1 cellular context compared by ENCODE assay signal in the genomic region with DNA sequence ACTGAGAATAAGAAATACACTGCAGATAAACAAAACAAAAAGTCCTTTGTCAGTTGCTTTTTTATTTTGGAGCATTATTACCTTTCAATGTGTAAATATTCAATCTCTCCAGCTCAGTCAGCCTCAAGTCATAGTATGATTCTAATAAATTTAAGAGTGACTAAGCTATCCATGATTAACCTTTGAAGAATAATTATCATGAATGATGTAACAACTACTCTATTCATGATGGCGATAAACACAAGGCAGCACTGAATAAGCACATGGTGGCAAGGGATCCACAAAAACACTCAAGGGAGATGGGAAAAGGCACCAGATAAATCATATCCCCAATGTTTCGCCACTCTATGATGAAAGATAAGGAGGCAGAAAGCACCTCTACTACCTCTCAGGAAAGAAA.
TF ChIP-seq lines count a peak whose summit lies in the region.

No MANE protein-coding gene starts in this region.

TF ChIP-seq in GM23338, 12 proteins besides CTCF, POLR2A, EP300 and RAD21:
- TF ChIP-seq REST (IDR thresholded peaks at IDR 0.05; ENCODE audit: unreplicated experiment) = no peak
- TF ChIP-seq EZH2phosphoT487 (IDR thresholded peaks at IDR 0.05; ENCODE audit: unreplicated experiment) = no peak
- TF ChIP-seq ZNF114 (CRISPR knock-in tag; IDR thresholded peaks at IDR 0.05) = no peak
- TF ChIP-seq NANOG (IDR thresholded peaks at IDR 0.05; ENCODE audit: borderline replicate concordance) = no peak
- TF ChIP-seq EZH2 (IDR thresholded peaks at IDR 0.05; ENCODE audit: low read depth, unreplicated experiment) = no peak
- TF ChIP-seq CREB1 (CRISPR knock-in tag; IDR thresholded peaks at IDR 0.05; ENCODE audit: low read depth) = no peak
- TF ChIP-seq STAT1 (IDR thresholded peaks at IDR 0.05; ENCODE audit: unreplicated experiment) = no peak
- no peak for TF ChIP-seq ETS1 (IDR thresholded peaks at IDR 0.05)
- TF ChIP-seq, protein P1, sequence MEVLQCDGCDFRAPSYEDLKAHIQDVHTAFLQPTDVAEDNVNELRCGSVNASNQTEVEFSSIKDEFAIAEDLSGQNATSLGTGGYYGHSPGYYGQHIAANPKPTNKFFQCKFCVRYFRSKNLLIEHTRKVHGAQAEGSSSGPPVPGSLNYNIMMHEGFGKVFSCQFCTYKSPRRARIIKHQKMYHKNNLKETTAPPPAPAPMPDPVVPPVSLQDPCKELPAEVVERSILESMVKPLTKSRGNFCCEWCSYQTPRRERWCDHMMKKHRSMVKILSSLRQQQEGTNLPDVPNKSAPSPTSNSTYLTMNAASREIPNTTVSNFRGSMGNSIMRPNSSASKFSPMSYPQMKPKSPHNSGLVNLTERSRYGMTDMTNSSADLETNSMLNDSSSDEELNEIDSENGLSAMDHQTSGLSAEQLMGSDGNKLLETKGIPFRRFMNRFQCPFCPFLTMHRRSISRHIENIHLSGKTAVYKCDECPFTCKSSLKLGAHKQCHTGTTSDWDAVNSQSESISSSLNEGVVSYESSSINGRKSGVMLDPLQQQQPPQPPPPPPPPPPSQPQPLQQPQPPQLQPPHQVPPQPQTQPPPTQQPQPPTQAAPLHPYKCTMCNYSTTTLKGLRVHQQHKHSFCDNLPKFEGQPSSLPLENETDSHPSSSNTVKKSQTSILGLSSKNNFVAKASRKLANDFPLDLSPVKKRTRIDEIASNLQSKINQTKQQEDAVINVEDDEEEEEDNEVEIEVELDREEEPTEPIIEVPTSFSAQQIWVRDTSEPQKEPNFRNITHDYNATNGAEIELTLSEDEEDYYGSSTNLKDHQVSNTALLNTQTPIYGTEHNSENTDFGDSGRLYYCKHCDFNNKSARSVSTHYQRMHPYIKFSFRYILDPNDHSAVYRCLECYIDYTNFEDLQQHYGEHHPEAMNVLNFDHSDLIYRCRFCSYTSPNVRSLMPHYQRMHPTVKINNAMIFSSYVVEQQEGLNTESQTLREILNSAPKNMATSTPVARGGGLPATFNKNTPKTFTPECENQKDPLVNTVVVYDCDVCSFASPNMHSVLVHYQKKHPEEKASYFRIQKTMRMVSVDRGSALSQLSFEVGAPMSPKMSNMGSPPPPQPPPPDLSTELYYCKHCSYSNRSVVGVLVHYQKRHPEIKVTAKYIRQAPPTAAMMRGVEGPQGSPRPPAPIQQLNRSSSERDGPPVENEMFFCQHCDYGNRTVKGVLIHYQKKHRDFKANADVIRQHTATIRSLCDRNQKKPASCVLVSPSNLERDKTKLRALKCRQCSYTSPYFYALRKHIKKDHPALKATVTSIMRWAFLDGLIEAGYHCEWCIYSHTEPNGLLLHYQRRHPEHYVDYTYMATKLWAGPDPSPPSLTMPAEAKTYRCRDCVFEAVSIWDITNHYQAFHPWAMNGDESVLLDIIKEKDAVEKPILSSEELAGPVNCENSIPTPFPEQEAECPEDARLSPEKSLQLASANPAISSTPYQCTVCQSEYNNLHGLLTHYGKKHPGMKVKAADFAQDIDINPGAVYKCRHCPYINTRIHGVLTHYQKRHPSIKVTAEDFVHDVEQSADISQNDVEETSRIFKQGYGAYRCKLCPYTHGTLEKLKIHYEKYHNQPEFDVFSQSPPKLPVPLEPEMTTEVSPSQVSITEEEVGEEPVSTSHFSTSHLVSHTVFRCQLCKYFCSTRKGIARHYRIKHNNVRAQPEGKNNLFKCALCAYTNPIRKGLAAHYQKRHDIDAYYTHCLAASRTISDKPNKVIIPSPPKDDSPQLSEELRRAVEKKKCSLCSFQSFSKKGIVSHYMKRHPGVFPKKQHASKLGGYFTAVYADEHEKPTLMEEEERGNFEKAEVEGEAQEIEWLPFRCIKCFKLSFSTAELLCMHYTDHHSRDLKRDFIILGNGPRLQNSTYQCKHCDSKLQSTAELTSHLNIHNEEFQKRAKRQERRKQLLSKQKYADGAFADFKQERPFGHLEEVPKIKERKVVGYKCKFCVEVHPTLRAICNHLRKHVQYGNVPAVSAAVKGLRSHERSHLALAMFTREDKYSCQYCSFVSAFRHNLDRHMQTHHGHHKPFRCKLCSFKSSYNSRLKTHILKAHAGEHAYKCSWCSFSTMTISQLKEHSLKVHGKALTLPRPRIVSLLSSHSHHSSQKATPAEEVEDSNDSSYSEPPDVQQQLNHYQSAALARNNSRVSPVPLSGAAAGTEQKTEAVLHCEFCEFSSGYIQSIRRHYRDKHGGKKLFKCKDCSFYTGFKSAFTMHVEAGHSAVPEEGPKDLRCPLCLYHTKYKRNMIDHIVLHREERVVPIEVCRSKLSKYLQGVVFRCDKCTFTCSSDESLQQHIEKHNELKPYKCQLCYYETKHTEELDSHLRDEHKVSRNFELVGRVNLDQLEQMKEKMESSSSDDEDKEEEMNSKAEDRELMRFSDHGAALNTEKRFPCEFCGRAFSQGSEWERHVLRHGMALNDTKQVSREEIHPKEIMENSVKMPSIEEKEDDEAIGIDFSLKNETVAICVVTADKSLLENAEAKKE (CRISPR knock-in tag; IDR thresholded peaks at IDR 0.05) = no peak
- no peak for TF ChIP-seq POLR2AphosphoS5 (IDR thresholded peaks at IDR 0.05; ENCODE audit: low read depth)
- no peak for TF ChIP-seq ZNF331 (CRISPR knock-in tag; IDR thresholded peaks at IDR 0.05; ENCODE audit: low read depth)
- no peak for TF ChIP-seq JUNB (IDR thresholded peaks at IDR 0.05; ENCODE audit: unreplicated experiment)
